In genomic region chr11:74633406-74634393, GRCh38 we compare ENCODE assay signal across 25 cellular contexts. TPM values are rescaled to one million over a fixed set of nuclear protein-coding genes. Genes with fewer than 3 reads are reported as not detected.
A peak's percentile ranks its signal among the peaks of the same experiment; 100 is the strongest.
DNase-seq lines count a peak whose midpoint lies in the region; ATAC-seq, FAIRE-seq and TF ChIP-seq lines count a peak whose summit lies in the region.
"Had no signal": no experiment of that assay in that cellular context is flagged by ENCODE, and none has a peak within 500 bp of the region (broad histone marks: within the 10 kb centered on the region; RNA-seq: fewer than 3 reads in every experiment).

No MANE protein-coding gene starts in this region.

- H3K4me2 ChIP-seq in IMR-90 (ENCODE audit: low read depth, low read length) (peak overlapping the region; percentile 20; the same call in 1 of the 2 replicates), astrocyte (ENCODE audit: low read length) (no peak overlapping the region)

- peak; percentile 49 for FAIRE-seq in astrocyte (lab: Jason Lieb, UNC)
- FAIRE-seq: colon, small intestine, TTC549 had no signal

- no peaks in the 10 kb centered on the region for H3K27me3 ChIP-seq in IMR-90 (ENCODE audit: control insufficient read depth, insufficient read depth, low read length)
- H3K27me3 ChIP-seq in astrocyte (ENCODE audit: insufficient read depth, low read length) = no peaks in the 10 kb centered on the region
- H3K27me3 ChIP-seq in uterus = no peaks in the 10 kb centered on the region
- H3K27me3 ChIP-seq: foreskin keratinocyte, tibial nerve had no signal

- H2BK5ac ChIP-seq in IMR-90 (ENCODE audit: low read depth, low read length, poor library complexity, severe bottlenecking) = peak overlapping the region; percentile 64

- H2AK9ac ChIP-seq in IMR-90 (replicated peaks; ENCODE audit: low read depth, low read length, poor library complexity) = no peak overlapping the region

- no peaks in the 10 kb centered on the region for H3K9me3 Mint-ChIP-seq in astrocyte (ENCODE audit: unreplicated experiment)
- H3K9me3 Mint-ChIP-seq in nephron progenitor cell = no peaks in the 10 kb centered on the region
- no peaks in the 10 kb centered on the region for H3K9me3 Mint-ChIP-seq in activated CD4-positive, alpha-beta memory T cell treated with anti-CD3 and anti-CD28 coated beads, Interleukin-2, amount 10 ng/mL, durations not matched to agents 7 days and 5 days
- H3K9me3 Mint-ChIP-seq: activated CD4-positive, alpha-beta memory T cell treated with anti-CD3 and anti-CD28 coated beads for 36 hours; CD4-positive, alpha-beta T cell had no signal

- H3K4me1 ChIP-seq in IMR-90 (ENCODE audit: control insufficient read depth, insufficient read depth, low read length) (peaks cover 29% of the 10 kb centered on the region), astrocyte (ENCODE audit: insufficient read depth, low read length) (peaks cover 14% of the 10 kb centered on the region), uterus (peaks cover 0 to 11% of the 10 kb centered on the region in 2 donors)

- TF ChIP-seq POLR2A in IMR-90 (IDR thresholded peaks at IDR 0.05; ENCODE audit: low read depth, low read length) = no peak
- TF ChIP-seq POLR2A in uterus (IDR thresholded peaks at IDR 0.05) = no peak

- H3K36me3 Mint-ChIP-seq in astrocyte (ENCODE audit: low read depth, unreplicated experiment) (no peaks in the 10 kb centered on the region), nephron progenitor cell (ENCODE audit: low read depth) (peaks cover 52% of the 10 kb centered on the region)
- peaks cover 88% of the 10 kb centered on the region for H3K36me3 Mint-ChIP-seq in activated CD4-positive, alpha-beta memory T cell treated with anti-CD3 and anti-CD28 coated beads, Interleukin-2, amount 10 ng/mL, durations not matched to agents 7 days and 5 days (ENCODE audit: low read depth)

- H2AFZ ChIP-seq in IMR-90 (replicated peaks; ENCODE audit: low read length, poor library complexity) (no peak overlapping the region), astrocyte (ENCODE audit: low read depth, low read length) (no peak overlapping the region)

- in situ Hi-C loops in IMR-90 (cut with MboI; ENCODE audit: low sequenced_read_pairs) = no loop called here

- no peak for ATAC-seq in IMR-90 (ENCODE audit: low read depth)

- H3K9me3 ChIP-seq in IMR-90 (ENCODE audit: control insufficient read depth, insufficient read depth, low read length) = no peaks in the 10 kb centered on the region
- H3K9me3 ChIP-seq in astrocyte (ENCODE audit: insufficient read depth, low read depth, low read length) = no peaks in the 10 kb centered on the region
- H3K9me3 ChIP-seq in uterus = no peaks in the 10 kb centered on the region
- H3K9me3 ChIP-seq: tibial nerve had no signal

- H3K4me3 ChIP-seq in IMR-90 (ENCODE audit: insufficient read depth, low read depth, low read length) = no peak overlapping the region
- H3K4me3 ChIP-seq in astrocyte (ENCODE audit: insufficient read depth, low read depth, low read length) = no peak overlapping the region
- no peak overlapping the region for H3K4me3 ChIP-seq in uterus
- H3K4me3 ChIP-seq: lung, SK-N-MC, tibial nerve had no signal

- H3K4me3 Mint-ChIP-seq in astrocyte (ENCODE audit: unreplicated experiment) (no peak overlapping the region), nephron progenitor cell (no peak overlapping the region)
- H3K4me3 Mint-ChIP-seq in activated CD4-positive, alpha-beta memory T cell treated with anti-CD3 and anti-CD28 coated beads, Interleukin-2, amount 10 ng/mL, durations not matched to agents 7 days and 5 days = no peak overlapping the region
- H3K4me3 Mint-ChIP-seq: activated CD4-positive, alpha-beta memory T cell treated with anti-CD3 and anti-CD28 coated beads for 36 hours; CD4-positive, alpha-beta T cell had no signal

- POLR2A ChIA-PET in IMR-90 (lab: Charles Lee; ENCODE audit: unreplicated experiment) = no interaction called here
- POLR2A ChIA-PET in activated CD4-positive, alpha-beta memory T cell treated with anti-CD3 and anti-CD28 coated beads, Interleukin-2, amount 10 ng/mL, durations not matched to agents 7 days and 5 days (lab: Charles Lee) = no interaction called here

- H4K8ac ChIP-seq in IMR-90 (ENCODE audit: low read depth in 2 of 2, low read length in 2 of 2) = peak overlapping the region in 1 of 2 experiments; percentile 44; a peak in 1 of 4 replicates

- no peaks in the 10 kb centered on the region for H3K27me3 Mint-ChIP-seq in astrocyte (ENCODE audit: low read depth, unreplicated experiment)
- no peaks in the 10 kb centered on the region for H3K27me3 Mint-ChIP-seq in nephron progenitor cell (ENCODE audit: low read depth, poor library complexity)
- H3K27me3 Mint-ChIP-seq in activated CD4-positive, alpha-beta memory T cell treated with anti-CD3 and anti-CD28 coated beads, Interleukin-2, amount 10 ng/mL, durations not matched to agents 7 days and 5 days = no peaks in the 10 kb centered on the region
- H3K27me3 Mint-ChIP-seq: activated CD4-positive, alpha-beta memory T cell treated with anti-CD3 and anti-CD28 coated beads for 36 hours; CD4-positive, alpha-beta T cell had no signal

- peak overlapping the region; percentile 51; the same call in 1 of the 2 replicates for H2BK120ac ChIP-seq in IMR-90 (ENCODE audit: low read depth, low read length)

- H3K36me3 ChIP-seq in IMR-90 (ENCODE audit: control insufficient read depth, insufficient read depth, low read length) (peaks cover 3% of the 10 kb centered on the region; the same call in 1 of the 2 replicates), astrocyte (ENCODE audit: insufficient read depth, low read length) (peaks cover 3% of the 10 kb centered on the region), uterus (no peaks in the 10 kb centered on the region)

- H2BK15ac ChIP-seq in IMR-90 (ENCODE audit: low read depth, low read length) = peak overlapping the region; percentile 60; the same call in 2 of the 3 replicates

- peak overlapping the region; percentile 30; the same call in 1 of the 2 replicates for H3K4ac ChIP-seq in IMR-90 (ENCODE audit: low read depth, low read length)

- CTCF ChIA-PET in IMR-90 (lab: Yijun Ruan, JAX) = interaction anchor here (0.6 to 1.7 kb wide), 4 partner anchors 12 to 92 kb away, joined by 3 to 6 read pairs (median 4); no protein-coding TSS in a partner anchor
- CTCF ChIA-PET in activated CD4-positive, alpha-beta memory T cell treated with anti-CD3 and anti-CD28 coated beads, Interleukin-2, amount 10 ng/mL, durations not matched to agents 7 days and 5 days (lab: Charles Lee) = interaction anchor here (1.0 kb wide), 2 partner anchors 69 to 181 kb away, joined by 3 read pairs; no protein-coding TSS in a partner anchor

- dilution Hi-C loops in IMR-90 (cut with HindIII; ENCODE audit: low sequenced_read_pairs, unreplicated experiment) = no loop called here

- peak overlapping the region; percentile 73; the same call in 1 of the 2 replicates for H2AK5ac ChIP-seq in IMR-90 (ENCODE audit: low read depth, low read length)

- BruUV-seq in IMR-90 (replicated peaks; lab: Mats Ljungman, UMichigan) = no TSS peak

- peak overlapping the region; percentile 56; the same call in 1 of the 2 replicates for H2BK20ac ChIP-seq in IMR-90 (ENCODE audit: low read depth, low read length)

- H3K4me1 Mint-ChIP-seq in astrocyte (ENCODE audit: low read depth, unreplicated experiment) = peaks cover 29% of the 10 kb centered on the region
- peaks cover 8% of the 10 kb centered on the region for H3K4me1 Mint-ChIP-seq in nephron progenitor cell
- H3K4me1 Mint-ChIP-seq in activated CD4-positive, alpha-beta memory T cell treated with anti-CD3 and anti-CD28 coated beads, Interleukin-2, amount 10 ng/mL, durations not matched to agents 7 days and 5 days = peaks cover 21% of the 10 kb centered on the region

- intact Hi-C loops in IMR-90 (cut with micrococcal nuclease) (loop anchor here (2.0 kb wide), 1 partner anchor 93 kb away; no protein-coding TSS in a partner anchor), uterus (cut with DNase I; ENCODE audit: low total_unique reads) (no loop called here)

- no peak for TF ChIP-seq RAD21 in IMR-90 (IDR thresholded peaks at IDR 0.05; ENCODE audit: low read length)

- H3K79me2 ChIP-seq in astrocyte (ENCODE audit: insufficient read depth, low read length) = no peaks in the 10 kb centered on the region

- H4K20me1 ChIP-seq in IMR-90 (ENCODE audit: insufficient read depth, low read length) (no peaks in the 10 kb centered on the region), astrocyte (ENCODE audit: insufficient read depth, low read length) (no peaks in the 10 kb centered on the region)

- no peak overlapping the region for H3K56ac ChIP-seq in IMR-90 (ENCODE audit: extremely low read depth, insufficient read depth, low read length)

- H3K9me1 ChIP-seq in IMR-90 (ENCODE audit: insufficient read depth, low read length) = peaks cover 10% of the 10 kb centered on the region

- peak overlapping the region; percentile 90; the same call in 1 of the 2 replicates for H3K18ac ChIP-seq in IMR-90 (ENCODE audit: low read depth, low read length)

- H4K5ac ChIP-seq in IMR-90 (ENCODE audit: low read depth, low read length) = peak overlapping the region; percentile 82; the same call in 1 of the 2 replicates

- H4K91ac ChIP-seq in IMR-90 (ENCODE audit: insufficient read depth, low read depth, low read length) = peak overlapping the region; percentile 17; the same call in 1 of the 2 replicates

- H3K23ac ChIP-seq in IMR-90 (ENCODE audit: low read depth, low read length) = peak overlapping the region; percentile 42; the same call in 1 of the 2 replicates

- no CpG with 5 or more reads among the region's 5 CpGs for WGBS in IMR-90 (ENCODE audit: extremely low coverage in 2 of 2, insufficient read length in 1 of 2), 2 experiments

- H3K27ac ChIP-seq in IMR-90 (ENCODE audit: insufficient read depth, low read length) = no peak overlapping the region
- no peak overlapping the region for H3K27ac ChIP-seq in astrocyte (ENCODE audit: low read depth, low read length)
- H3K27ac ChIP-seq in uterus = peak overlapping the region; percentile 69 to 73
- H3K27ac ChIP-seq: foreskin keratinocyte, SK-N-MC, tibial nerve had no signal

- peak overlapping the region; percentile 51; the same call in 1 of the 2 replicates for H3K14ac ChIP-seq in IMR-90 (replicated peaks; ENCODE audit: low read depth, low read length)

- H3K9ac ChIP-seq in IMR-90 (ENCODE audit: low read depth, low read length) (no peak overlapping the region), astrocyte (ENCODE audit: low read length) (no peak overlapping the region)

- peaks cover 9 to 26% of the 10 kb centered on the region in 2 experiments; a peak in 2 of 4 replicates for H3K79me1 ChIP-seq in IMR-90 (ENCODE audit: low read depth in 1 of 2, low read length in 2 of 2)

- DNase-seq in IMR-90 (no peak), astrocyte (ENCODE audit: low read depth) (no peak), nephron progenitor cell (no peak), uterus (no peak), medulla oblongata (ENCODE audit: extremely low spot score) (no peak), occipital lobe (lab: John Stamatoyannopoulos, UW) (no peak)
- DNase-seq in activated CD4-positive, alpha-beta memory T cell treated with anti-CD3 and anti-CD28 coated beads, Interleukin-2, amount 10 ng/mL, durations not matched to agents 7 days and 5 days = no peak
- DNase-seq: activated CD4-positive, alpha-beta memory T cell treated with anti-CD3 and anti-CD28 coated beads for 36 hours; activated CD4-positive, CD25-positive, alpha-beta regulatory T cell treated with anti-CD3 and anti-CD28 coated beads, Interleukin-2, amount 50 U/mL, for 72 hours; activated CD8-positive, alpha-beta memory T cell treated with anti-CD3 and anti-CD28 coated beads, Interleukin-2, amount 50 U/mL, for 48 hours; activated naive CD4-positive, alpha-beta T cell treated with anti-CD3 and anti-CD28 coated beads, Interleukin-2, amount 50 U/mL, for 16 hours; amniotic stem cell; CD4-positive, alpha-beta T cell; effector memory CD4-positive, alpha-beta T cell; NCI-H1417 treated with DMSO at 0.1 percent for 48 hours; NCI-H2081 treated with DMSO at 0.1 percent for 48 hours; NCI-H748 treated with DMSO at 0.1 percent for 48 hours; stimulated activated CD4-positive, alpha-beta T cell treated with anti-CD3 and anti-CD28 coated beads, Interleukin-1b, Interleukin-23, amount 100 ng/mL, for 48 hours had no signal

- TF ChIP-seq CTCF in IMR-90 (conservative IDR thresholded peaks at IDR 0.05; ENCODE audit: low read depth, low read length) = no peak
- TF ChIP-seq CTCF in astrocyte (IDR thresholded peaks at IDR 0.05; ENCODE audit: insufficient read depth, low read depth, low read length) = no peak
- TF ChIP-seq CTCF in nephron progenitor cell (IDR thresholded peaks at IDR 0.05) = no peak
- TF ChIP-seq CTCF in uterus (IDR thresholded peaks at IDR 0.05) = no peak

- H3K27ac Mint-ChIP-seq in astrocyte (ENCODE audit: unreplicated experiment) (no peak overlapping the region), nephron progenitor cell (peak overlapping the region; percentile 6)
- H3K27ac Mint-ChIP-seq in activated CD4-positive, alpha-beta memory T cell treated with anti-CD3 and anti-CD28 coated beads, Interleukin-2, amount 10 ng/mL, durations not matched to agents 7 days and 5 days = no peak overlapping the region
- H3K27ac Mint-ChIP-seq: activated CD4-positive, alpha-beta memory T cell treated with anti-CD3 and anti-CD28 coated beads for 36 hours; CD4-positive, alpha-beta T cell had no signal

RNA-seq across cellular contexts. Expression of gene POLD3, which starts 41.3 kb away (rescaled TPM):
- 9.1 and 10.6 TPM in 2 replicates for total RNA-seq in IMR-90 (2012; rRNA removed)
- polyA plus RNA-seq in IMR-90 (2012; rRNA removed) = 8.2 and 9.2 TPM in 2 replicates
- polyA plus RNA-seq in IMR-90 (2012; cell fraction: cytosol; rRNA removed) = 2.0 and 2.2 TPM in 2 replicates
- 2.6 and 12.8 TPM in 2 replicates for polyA plus RNA-seq in IMR-90 (2012; cell fraction: nucleus; rRNA removed; ENCODE audit: low replicate concordance)
- 6.5 and 7.5 TPM in 2 replicates for total RNA-seq in astrocyte
- 10 to 100 TPM; 10.3 to 32.1 (median 21.3) TPM for total RNA-seq in uterus
- 14.5 TPM for total RNA-seq in occipital lobe
- 10 to 100 TPM; 46.5 to 47.5 TPM for total RNA-seq in activated CD4-positive, alpha-beta memory T cell treated with anti-CD3 and anti-CD28 coated beads, Interleukin-2, amount 10 ng/mL, durations not matched to agents 7 days and 5 days

Comparison
In these comparisons a context has a peak if more than half of its experiments do, and no peak if none do; other contexts are left out.
1. H3K27ac ChIP-seq: peak in uterus (2 of 2); none in IMR-90 (single experiment) and astrocyte (single experiment).